In genomic region chr1:156725683-156726280, GRCh38 we compare ENCODE assay signal across 1 cellular context.
A peak's percentile ranks its signal among the peaks of the same experiment; 100 is the strongest.
TF ChIP-seq lines count a peak whose summit lies in the region.

No MANE protein-coding gene starts in this region.

TF ChIP-seq in HEK293, 187 proteins besides CTCF, POLR2A, EP300 and RAD21 (continued from another document and continues in another):
- TF ChIP-seq ZNF600 (tag by site-specific recombination; IDR thresholded peaks at IDR 0.05) (peak; percentile 97), ZNF624 (tag by site-specific recombination; IDR thresholded peaks at IDR 0.05) (no peak), KLF8 (tag by site-specific recombination; IDR thresholded peaks at IDR 0.05) (no peak), ZNF629 (tag by site-specific recombination; IDR thresholded peaks at IDR 0.05) (peak; percentile 55), ZNF513 (tag by site-specific recombination; IDR thresholded peaks at IDR 0.05) (no peak), ZNF585B (tag by site-specific recombination; IDR thresholded peaks at IDR 0.05) (no peak), PRDM1 (tag by site-specific recombination; IDR thresholded peaks at IDR 0.05) (peak; percentile 100), BCL6B (tag by site-specific recombination; IDR thresholded peaks at IDR 0.05) (no peak), ZNF544 (tag by site-specific recombination; IDR thresholded peaks at IDR 0.05) (no peak), ZNF2 (tag by site-specific recombination; IDR thresholded peaks at IDR 0.05) (peak; percentile 62; the same call in 1 of the 2 replicates), ZNF175 (tag by site-specific recombination; IDR thresholded peaks at IDR 0.05) (no peak), FEZF1 (tag by site-specific recombination; IDR thresholded peaks at IDR 0.05) (no peak), ZNF792 (tag by site-specific recombination; IDR thresholded peaks at IDR 0.05) (no peak), ZNF837 (tag by site-specific recombination; IDR thresholded peaks at IDR 0.05) (no peak), INSM2 (tag by site-specific recombination; IDR thresholded peaks at IDR 0.05) (peak; percentile 32; the same call in 1 of the 2 replicates), RBAK (tag by site-specific recombination; IDR thresholded peaks at IDR 0.05) (no peak), ZBTB10 (tag by site-specific recombination; IDR thresholded peaks at IDR 0.05) (0 out of 2 replicates have a peak, but pooled peaks have one; percentile 14), ZNF571 (tag by site-specific recombination; IDR thresholded peaks at IDR 0.05) (no peak), ZNF394 (tag by site-specific recombination; IDR thresholded peaks at IDR 0.05; ENCODE audit: borderline replicate concordance) (peak; percentile 39; the same call in 1 of the 2 replicates), ZNF530 (tag by site-specific recombination; IDR thresholded peaks at IDR 0.05; ENCODE audit: low read depth) (no peak), EGR2 (tag by site-specific recombination; IDR thresholded peaks at IDR 0.05; ENCODE audit: low read depth) (no peak), HOXD13 (CRISPR knock-in tag; IDR thresholded peaks at IDR 0.05; ENCODE audit: borderline replicate concordance) (no peak), ZNF610 (tag by site-specific recombination; IDR thresholded peaks at IDR 0.05; ENCODE audit: borderline replicate concordance) (no peak), OSR2 (tag by site-specific recombination; IDR thresholded peaks at IDR 0.05) (no peak), ZNF16 (tag by site-specific recombination; IDR thresholded peaks at IDR 0.05; ENCODE audit: low read depth) (no peak), PBX3 (CRISPR knock-in tag; IDR thresholded peaks at IDR 0.05) (no peak), ZBTB1 (tag by site-specific recombination; IDR thresholded peaks at IDR 0.05) (no peak), BCL11B (tag by site-specific recombination; IDR thresholded peaks at IDR 0.05; ENCODE audit: low read depth) (no peak), ZBTB8A (tag by site-specific recombination; IDR thresholded peaks at IDR 0.05) (no peak), ZNF239 (tag by site-specific recombination; IDR thresholded peaks at IDR 0.05) (no peak), ZNF23 (tag by site-specific recombination; IDR thresholded peaks at IDR 0.05; ENCODE audit: borderline replicate concordance) (no peak), ZNF426 (tag by site-specific recombination; IDR thresholded peaks at IDR 0.05) (no peak), ZNF514 (tag by site-specific recombination; IDR thresholded peaks at IDR 0.05) (no peak), PATZ1 (tag by site-specific recombination; IDR thresholded peaks at IDR 0.05) (peak; percentile 34; the same call in 1 of the 2 replicates), GLIS1 (tag by site-specific recombination; IDR thresholded peaks at IDR 0.05) (0 out of 2 replicates have a peak, but pooled peaks have one; percentile 5), ZNF311 (tag by site-specific recombination; IDR thresholded peaks at IDR 0.05; ENCODE audit: borderline replicate concordance) (no peak), ZNF169 (tag by site-specific recombination; IDR thresholded peaks at IDR 0.05) (no peak), ZSCAN18 (tag by site-specific recombination; IDR thresholded peaks at IDR 0.05) (no peak), ZNF350 (tag by site-specific recombination; IDR thresholded peaks at IDR 0.05) (no peak), ZNF501 (tag by site-specific recombination; IDR thresholded peaks at IDR 0.05) (peak; percentile 85), ZNF114 (tag by site-specific recombination; IDR thresholded peaks at IDR 0.05) (no peak), KLF9 (tag by site-specific recombination; IDR thresholded peaks at IDR 0.05; ENCODE audit: low read depth) (no peak; the same call in 1 of the 2 replicates), SETDB1 (IDR thresholded peaks at IDR 0.05; ENCODE audit: insufficient read length, low read length) (no peak), ZNF148 (tag by site-specific recombination; IDR thresholded peaks at IDR 0.05; ENCODE audit: borderline replicate concordance) (no peak), ZNF362 (tag by site-specific recombination; IDR thresholded peaks at IDR 0.05) (no peak), ATF2 (tag by site-specific recombination; IDR thresholded peaks at IDR 0.05; ENCODE audit: low read depth) (no peak), ZNF677 (tag by site-specific recombination; IDR thresholded peaks at IDR 0.05) (no peak)
